33 cellular contexts compared by ENCODE assay signal in the genomic region with DNA sequence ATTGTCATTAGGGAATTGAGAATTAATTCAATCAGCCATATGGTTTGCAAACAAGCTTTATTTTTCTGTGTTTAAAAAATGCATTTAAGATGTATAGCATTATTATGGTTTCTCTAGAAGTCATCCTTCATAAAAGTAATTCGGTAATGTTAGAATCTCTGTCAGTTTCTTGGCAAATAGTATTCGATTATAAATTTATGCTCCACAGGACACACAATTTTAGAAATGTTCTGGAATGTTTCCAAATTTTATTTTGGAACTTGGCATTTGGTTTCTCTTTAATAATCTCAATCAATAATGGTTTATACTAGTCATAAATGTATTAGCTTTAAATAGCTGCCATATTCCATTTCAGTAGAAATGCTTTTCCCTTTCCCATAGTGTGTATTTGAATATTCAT.
DNase-seq lines count a peak whose midpoint lies in the region; ATAC-seq and TF ChIP-seq lines count a peak whose summit lies in the region.
"Had no signal": no experiment of that assay in that cellular context is flagged by ENCODE, and none has a peak within 500 bp of the region (broad histone marks: within the 10 kb centered on the region; RNA-seq: fewer than 3 reads in every experiment).

No MANE protein-coding gene starts in this region.

- H3F3A ChIP-seq in SK-N-SH (replicated peaks; ENCODE audit: insufficient read depth): no peaks in the 10 kb centered on the region

- no peak overlapping the region for H3K9ac ChIP-seq in SK-N-SH
- H3K9ac ChIP-seq: BLaER1; BLaER1 treated with 17β-estradiol and CSF1 and Interleukin-3, amounts not matched to agents 10 nM and 100 nM had no signal

- no peaks in the 10 kb centered on the region for H3K27me3 Mint-ChIP-seq in nephron (ENCODE audit: low read depth)
- H3K27me3 Mint-ChIP-seq in activated T-helper 1 cell treated with anti-CD3 and anti-CD28 coated beads, Interleukin-12 subunit alpha, Interleukin-12 subunit beta, Interleukin-2, Interleukin-4 antibody, amounts not matched to agents 30 ng/mL and 10 ng/mL and 1 ng/mL, durations not matched to agents 14 hours and 24 hours and 36 hours (ENCODE audit: insufficient read depth): no peaks in the 10 kb centered on the region
- H3K27me3 Mint-ChIP-seq: B cell; CD4-positive, alpha-beta memory T cell; CD4-positive, alpha-beta T cell; CD4-positive, CD25-positive, alpha-beta regulatory T cell; CD8-positive, alpha-beta memory T cell had no signal

- ATAC-seq in SK-N-SH treated with all-trans-retinoic acid at 6 μM for 48 hours: peak; percentile 39; the same call in 2 of the 3 replicates
- ATAC-seq: A549; CD8-positive, alpha-beta T cell had no signal

- POLR2A ChIA-PET in SK-N-SH (lab: Yijun Ruan, JAX): no interaction called here

- DNase-seq in SK-N-SH (no peak), NCI-H446 treated with DMSO at 0.1 percent for 48 hours (lab: John Stamatoyannopoulos, UW) (peak; percentile 13), DMS53 treated with DMSO at 0.1 percent for 48 hours (lab: John Stamatoyannopoulos, UW; ENCODE audit: unreplicated experiment) (no peak)
- DNase-seq in activated T-helper 1 cell treated with anti-CD3 and anti-CD28 coated beads, Interleukin-12 subunit alpha, Interleukin-12 subunit beta, Interleukin-2, Interleukin-4 antibody, amounts not matched to agents 30 ng/mL and 10 ng/mL and 1 ng/mL, durations not matched to agents 14 hours and 24 hours and 36 hours (ENCODE audit: low spot score): no peak
- DNase-seq: 8988T; ACHN; AML-193; BE2C; C1 segment of cervical spinal cord; Caco-2; Calu3; CD4-positive, alpha-beta memory T cell; CD4-positive, alpha-beta T cell; CD4-positive, CD25-positive, alpha-beta regulatory T cell; CD8-positive, alpha-beta memory T cell; CD8-positive, alpha-beta T cell; COR-L47; DMS 273 treated with DMSO at 0.1 percent for 48 hours; DMS153; DMS53; DMS79; DMS79 treated with DMSO at 0.1 percent for 48 hours; DND-41; EL had no signal

- peaks cover 24% of the 10 kb centered on the region for H3K4me1 Mint-ChIP-seq in nephron
- H3K4me1 Mint-ChIP-seq in activated T-helper 1 cell treated with anti-CD3 and anti-CD28 coated beads, Interleukin-12 subunit alpha, Interleukin-12 subunit beta, Interleukin-2, Interleukin-4 antibody, amounts not matched to agents 30 ng/mL and 10 ng/mL and 1 ng/mL, durations not matched to agents 14 hours and 24 hours and 36 hours (ENCODE audit: low read depth): no peaks in the 10 kb centered on the region
- H3K4me1 Mint-ChIP-seq: B cell; CD14-positive monocyte; CD8-positive, alpha-beta memory T cell had no signal

- no peaks in the 10 kb centered on the region for H3K4me1 ChIP-seq in SK-N-SH (ENCODE audit: control insufficient read depth in 1 of 2, insufficient read depth in 2 of 2, low read depth in 1 of 2, low read length in 1 of 2)
- H3K4me1 ChIP-seq: A549; BE2C; BLaER1; BLaER1 treated with 17β-estradiol and CSF1 and Interleukin-3, amounts not matched to agents 10 nM and 100 nM; Caco-2 had no signal

- H3K36me3 ChIP-seq in SK-N-SH (replicated peaks in 1 of 2; ENCODE audit: control insufficient read depth in 1 of 2, insufficient read depth in 2 of 2, low read length in 1 of 2): peaks cover 0 to 21% of the 10 kb centered on the region in 2 experiments
- H3K36me3 ChIP-seq: BE2C; BLaER1; BLaER1 treated with 17β-estradiol and CSF1 and Interleukin-3, amounts not matched to agents 10 nM and 100 nM had no signal

- H3K9me2 ChIP-seq in SK-N-SH: no peaks in the 10 kb centered on the region

- H3K27ac ChIP-seq in SK-N-SH (ENCODE audit: low read depth in 2 of 2, low read length in 1 of 2): no peak overlapping the region
- H3K27ac ChIP-seq: 22Rv1; A549; BLaER1; BLaER1 treated with 17β-estradiol and CSF1 and Interleukin-3, amounts not matched to agents 10 nM and 100 nM; C4-2B had no signal

- no peak overlapping the region for H3K4me3 Mint-ChIP-seq in nephron
- no peak overlapping the region for H3K4me3 Mint-ChIP-seq in activated T-helper 1 cell treated with anti-CD3 and anti-CD28 coated beads, Interleukin-12 subunit alpha, Interleukin-12 subunit beta, Interleukin-2, Interleukin-4 antibody, amounts not matched to agents 30 ng/mL and 10 ng/mL and 1 ng/mL, durations not matched to agents 14 hours and 24 hours and 36 hours
- H3K4me3 Mint-ChIP-seq: B cell; CD14-positive monocyte; CD4-positive, alpha-beta memory T cell; CD4-positive, alpha-beta T cell; CD4-positive, CD25-positive, alpha-beta regulatory T cell; CD8-positive, alpha-beta memory T cell; CD8-positive, alpha-beta T cell had no signal

- 36% methylated on average over 2 of the region's 2 CpGs for WGBS in SK-N-SH (ENCODE audit: low lambda C conversion rate)

- intact Hi-C loops in activated T-helper 1 cell treated with anti-CD3 and anti-CD28 coated beads, Interleukin-12 subunit alpha, Interleukin-12 subunit beta, Interleukin-2, Interleukin-4 antibody, amounts not matched to agents 30 ng/mL and 10 ng/mL and 1 ng/mL, durations not matched to agents 14 hours and 24 hours and 36 hours (cut with micrococcal nuclease): no loop called here

- no peak overlapping the region for H2AFZ ChIP-seq in SK-N-SH (ENCODE audit: low read depth)

- peaks cover 35% of the 10 kb centered on the region for H3K9me3 Mint-ChIP-seq in nephron
- H3K9me3 Mint-ChIP-seq in activated T-helper 1 cell treated with anti-CD3 and anti-CD28 coated beads, Interleukin-12 subunit alpha, Interleukin-12 subunit beta, Interleukin-2, Interleukin-4 antibody, amounts not matched to agents 30 ng/mL and 10 ng/mL and 1 ng/mL, durations not matched to agents 14 hours and 24 hours and 36 hours: peaks cover 31% of the 10 kb centered on the region

- H3K4me3 ChIP-seq in SK-N-SH (ENCODE audit: low read depth in 2 of 2, low read length in 1 of 2): no peak overlapping the region
- H3K4me3 ChIP-seq: A549; BLaER1; BLaER1 treated with 17β-estradiol and CSF1 and Interleukin-3, amounts not matched to agents 10 nM and 100 nM had no signal

- H4K20me1 ChIP-seq in SK-N-SH (ENCODE audit: insufficient read depth): no peaks in the 10 kb centered on the region; the same call in 1 of the 2 replicates
- H4K20me1 ChIP-seq: BLaER1; BLaER1 treated with 17β-estradiol and CSF1 and Interleukin-3, amounts not matched to agents 10 nM and 100 nM had no signal

- H3K27ac Mint-ChIP-seq in nephron: peak overlapping the region in 2 of 3 experiments; percentile 19 to 26
- H3K27ac Mint-ChIP-seq in activated T-helper 1 cell treated with anti-CD3 and anti-CD28 coated beads, Interleukin-12 subunit alpha, Interleukin-12 subunit beta, Interleukin-2, Interleukin-4 antibody, amounts not matched to agents 30 ng/mL and 10 ng/mL and 1 ng/mL, durations not matched to agents 14 hours and 24 hours and 36 hours: no peak overlapping the region
- H3K27ac Mint-ChIP-seq: B cell; CD14-positive monocyte; CD4-positive, alpha-beta memory T cell; CD4-positive, alpha-beta T cell; CD8-positive, alpha-beta memory T cell; CD8-positive, alpha-beta T cell had no signal

- TF ChIP-seq CTCF in SK-N-SH (IDR thresholded peaks at IDR 0.05): no peak
- TF ChIP-seq CTCF in nephron (IDR thresholded peaks at IDR 0.05; ENCODE audit: unreplicated experiment in 3 of 3): no peak

- no peak for TF ChIP-seq EP300 in SK-N-SH (IDR thresholded peaks at IDR 0.05; ENCODE audit: borderline replicate concordance in 1 of 2, low read depth in 1 of 2, low read length in 1 of 2)

- H3K9me3 ChIP-seq in SK-N-SH: 0 out of 2 replicates have a peak, but pooled peaks cover 6% of the 10 kb centered on the region
- H3K9me3 ChIP-seq: A549, BE2C, Caco-2 had no signal

- H3K27me3 ChIP-seq in SK-N-SH (ENCODE audit: insufficient read depth): no peaks in the 10 kb centered on the region
- H3K27me3 ChIP-seq: BE2C had no signal

- CTCF ChIA-PET in SK-N-SH (lab: Yijun Ruan, JAX): no interaction called here

- peaks cover 4% of the 10 kb centered on the region for H3K36me3 Mint-ChIP-seq in nephron (ENCODE audit: low read depth)
- peaks cover 8% of the 10 kb centered on the region for H3K36me3 Mint-ChIP-seq in activated T-helper 1 cell treated with anti-CD3 and anti-CD28 coated beads, Interleukin-12 subunit alpha, Interleukin-12 subunit beta, Interleukin-2, Interleukin-4 antibody, amounts not matched to agents 30 ng/mL and 10 ng/mL and 1 ng/mL, durations not matched to agents 14 hours and 24 hours and 36 hours (ENCODE audit: low read depth)
- H3K36me3 Mint-ChIP-seq: CD14-positive monocyte had no signal

- no peak overlapping the region for H3K4me2 ChIP-seq in SK-N-SH
- H3K4me2 ChIP-seq: A549; BLaER1; BLaER1 treated with 17β-estradiol and CSF1 and Interleukin-3, amounts not matched to agents 10 nM and 100 nM had no signal

- TF ChIP-seq RAD21 in SK-N-SH (IDR thresholded peaks at IDR 0.05; ENCODE audit: low read length): no peak

- H3K79me2 ChIP-seq in SK-N-SH (ENCODE audit: insufficient read depth): peaks cover 43% of the 10 kb centered on the region

TF ChIP-seq in SK-N-SH treated with all-trans-retinoic acid at 6 μM for 48 hours, 23 proteins besides CTCF, POLR2A, EP300 and RAD21:
- TF ChIP-seq ZNF70 (CRISPR knock-in tag; IDR thresholded peaks at IDR 0.05) (no peak), TOX (CRISPR knock-in tag; IDR thresholded peaks at IDR 0.05; ENCODE audit: borderline replicate concordance) (peak; percentile 59; the same call in 1 of the 2 replicates), ISL1 (CRISPR knock-in tag; IDR thresholded peaks at IDR 0.05) (peak; percentile 57)

TF ChIP-seq in SK-N-SH, 30 proteins besides CTCF, POLR2A, EP300 and RAD21 (continues in another document):
- TF ChIP-seq GABPA (IDR thresholded peaks at IDR 0.05; ENCODE audit: low read depth) (no peak), PBX3 (IDR thresholded peaks at IDR 0.05) (no peak), MXI1 (IDR thresholded peaks at IDR 0.05; ENCODE audit: low read depth, low read length) (no peak), FOXM1 (IDR thresholded peaks at IDR 0.05; ENCODE audit: low read depth) (no peak), TAF1 (IDR thresholded peaks at IDR 0.05; ENCODE audit: borderline replicate concordance, low read depth, low read length) (no peak), MEF2A (IDR thresholded peaks at IDR 0.05; ENCODE audit: borderline replicate concordance, low read depth) (no peak)
